Comparison of ENCODE assay signal across 30 cellular contexts in the genomic region with DNA sequence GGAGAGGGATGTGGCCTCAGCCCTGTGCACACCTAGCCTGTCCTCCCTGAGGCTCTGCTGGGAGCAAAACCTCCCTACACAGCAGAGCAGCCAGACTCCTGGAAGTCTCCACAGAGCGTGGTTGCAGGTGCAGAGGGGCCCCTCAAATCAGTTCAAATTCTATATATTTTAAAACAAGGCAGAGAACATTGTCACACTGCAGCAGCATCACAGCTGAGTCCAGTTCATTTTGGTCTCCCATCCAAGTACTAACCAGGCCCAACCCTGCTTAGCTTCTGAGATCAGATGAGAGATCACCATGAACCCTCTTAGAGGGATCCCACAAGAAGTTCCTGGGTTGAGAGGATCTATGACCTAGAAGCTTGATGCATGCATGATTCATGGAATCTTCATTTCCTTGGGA.
A peak's percentile ranks its signal among the peaks of the same experiment; 100 is the strongest.
DNase-seq lines count a peak whose midpoint lies in the region; ATAC-seq, FAIRE-seq and TF ChIP-seq lines count a peak whose summit lies in the region.
"Had no signal": no experiment of that assay in that cellular context is flagged by ENCODE, and none has a peak within 500 bp of the region (broad histone marks: within the 10 kb centered on the region; RNA-seq: fewer than 3 reads in every experiment).

No MANE protein-coding gene starts in this region.

- no peaks in the 10 kb centered on the region for H3K79me1 ChIP-seq in H1 (ENCODE audit: low read depth, low read length)

- H3K4me2 ChIP-seq in H1 (ENCODE audit: insufficient read depth in 1 of 2, low read depth in 2 of 2, low read length in 2 of 2) = no peak overlapping the region
- H3K4me2 ChIP-seq: smooth muscle cell had no signal

- H2BK12ac ChIP-seq in H1 (ENCODE audit: low read depth, low read length) = no peak overlapping the region

- no peak for TF ChIP-seq POLR2A in H1 (IDR thresholded peaks at IDR 0.05; ENCODE audit: control extremely low read depth in 1 of 2, low read depth in 2 of 2, low read length in 2 of 2)

- TF ChIP-seq RAD21 in H1 (IDR thresholded peaks at IDR 0.05 in 1 of 2, conservative IDR thresholded peaks at IDR 0.05 in 1 of 2; ENCODE audit: low read depth in 2 of 2, low read length in 2 of 2) = no peak

- DNase-seq in stimulated activated naive CD8-positive, alpha-beta T cell treated with anti-CD3 and anti-CD28 coated beads, Interleukin-15, Interleukin-2, amounts not matched to agents 100 U/mL and 50 U/mL, for 24 hours = no peak
- no peak for DNase-seq in stimulated activated naive CD8-positive, alpha-beta T cell treated with anti-CD3 and anti-CD28 coated beads, Interleukin-15, amount 100 ng/mL, for 72 hours
- DNase-seq in NAMALWA (ENCODE audit: low spot score) (peak; percentile 21), H1 (ENCODE audit: low read depth in 1 of 2, low spot score in 2 of 2) (peak in 1 of 2 experiments; percentile 5)
- DNase-seq in activated naive CD4-positive, alpha-beta T cell treated with Interleukin-2 at 50 U/mL for 16 hours = no peak
- DNase-seq in T-helper 2 cell treated with Interferon-gamma antibody and Interleukin-4, amounts not matched to agents 5 μg/mL and 100 μg/mL, for 36 hours (ENCODE audit: low spot score) = no peak
- DNase-seq in activated CD4-positive, alpha-beta T cell treated with anti-CD3 and anti-CD28 coated beads for 1 hour = no peak
- DNase-seq: ACHN; activated CD4-positive, alpha-beta T cell treated with anti-CD3 and anti-CD28 coated beads for 4 hours; activated CD8-positive, alpha-beta memory T cell treated with anti-CD3 and anti-CD28 coated beads for 24 hours; activated effector memory CD4-positive, alpha-beta T cell treated with Interleukin-2 at 50 U/mL for 16 hours; BE2C; central memory CD4-positive, alpha-beta T cell; Karpas-422; NCI-H1417 treated with DMSO at 0.1 percent for 48 hours; NCI-H2081 treated with DMSO at 0.1 percent for 48 hours; NCI-H2227 treated with DMSO at 0.1 percent for 48 hours; NCI-H526; PC-3; stimulated activated CD4-positive, alpha-beta T cell treated with anti-CD3 and anti-CD28 coated beads, Interleukin-1b, Interleukin-23, amount 100 ng/mL, for 48 hours; T-helper 2 cell had no signal

- no peak for FAIRE-seq in H1 (lab: Jason Lieb, UNC)
- FAIRE-seq: frontal cortex had no signal

- 100% methylated on average over 1 of the region's 1 CpG; no CpG with 5 or more reads in 1 of the 2 experiments for WGBS in H1 (ENCODE audit: extremely low coverage in 1 of 2, insufficient coverage in 1 of 2, insufficient read length in 1 of 2, insufficient replicate concordance in 2 of 2, low coverage in 1 of 2, low lambda C conversion rate in 2 of 2, missing lambda C conversion rate in 1 of 2), 2 experiments

- no peak overlapping the region for H3K27ac Mint-ChIP-seq in stimulated activated naive CD8-positive, alpha-beta T cell treated with anti-CD3 and anti-CD28 coated beads, Interleukin-15, amount 100 ng/mL, for 72 hours
- no peak overlapping the region for H3K27ac Mint-ChIP-seq in T-helper 2 cell treated with Interferon-gamma antibody and Interleukin-4, amounts not matched to agents 5 μg/mL and 100 μg/mL, for 36 hours
- H3K27ac Mint-ChIP-seq: activated naive CD8-positive, alpha-beta T cell; mesothelial cell of epicardium had no signal

- no peak for TF ChIP-seq EP300 in H1 (IDR thresholded peaks at IDR 0.05; ENCODE audit: borderline replicate concordance in 1 of 2, low read depth in 2 of 2, low read length in 2 of 2)

- H3K9me3 Mint-ChIP-seq in stimulated activated naive CD8-positive, alpha-beta T cell treated with anti-CD3 and anti-CD28 coated beads, Interleukin-15, amount 100 ng/mL, for 72 hours = no peaks in the 10 kb centered on the region
- H3K9me3 Mint-ChIP-seq in T-helper 2 cell treated with Interferon-gamma antibody and Interleukin-4, amounts not matched to agents 5 μg/mL and 100 μg/mL, for 36 hours = no peaks in the 10 kb centered on the region

- H3K14ac ChIP-seq in H1 (ENCODE audit: insufficient read length) = no peak overlapping the region

- H3K9ac ChIP-seq in H1 (replicated peaks in 1 of 4; ENCODE audit: extremely low read depth in 1 of 4, low read depth in 3 of 4, low read length in 3 of 4) = no peak overlapping the region

- peaks cover 6% of the 10 kb centered on the region for H3K27me3 Mint-ChIP-seq in stimulated activated naive CD8-positive, alpha-beta T cell treated with anti-CD3 and anti-CD28 coated beads, Interleukin-15, amount 100 ng/mL, for 72 hours
- H3K27me3 Mint-ChIP-seq in T-helper 2 cell treated with Interferon-gamma antibody and Interleukin-4, amounts not matched to agents 5 μg/mL and 100 μg/mL, for 36 hours (ENCODE audit: low read depth) = no peaks in the 10 kb centered on the region

- H4K8ac ChIP-seq in H1 (ENCODE audit: extremely low read depth, insufficient read depth, low read length) = no peak overlapping the region

- H2BK5ac ChIP-seq in H1 (ENCODE audit: low read depth, low read length) = no peak overlapping the region

- CTCF ChIA-PET in H1 (lab: Charles Lee; ENCODE audit: partially characterized antibody) = interaction anchor here (1.3 kb wide), 1 partner anchor 9 kb away, joined by 5 read pairs; no protein-coding TSS in a partner anchor

- no peak overlapping the region for H3K23ac ChIP-seq in H1 (ENCODE audit: insufficient read length)

- POLR2A ChIA-PET in H1 (lab: Charles Lee; ENCODE audit: partially characterized antibody) = no interaction called here

- no peak overlapping the region for H3K27ac ChIP-seq in H1 (ENCODE audit: low read depth, low read length)
- H3K27ac ChIP-seq: ascending aorta, tibial nerve had no signal

- no peaks in the 10 kb centered on the region for H3K79me2 ChIP-seq in H1 (ENCODE audit: control insufficient read depth in 1 of 2, insufficient read depth in 2 of 2, low read length in 2 of 2)

- H3K9me3 ChIP-seq in H1 (ENCODE audit: insufficient read depth in 2 of 2, low read depth in 1 of 2, low read length in 1 of 2) = no peaks in the 10 kb centered on the region; a peak in 1 of 4 replicates
- H3K9me3 ChIP-seq: ascending aorta, BE2C, tibial nerve had no signal

- H3K4ac ChIP-seq in H1 (replicated peaks; ENCODE audit: insufficient read length, low read depth, low read length) = no peak overlapping the region

- no peak overlapping the region for H2BK20ac ChIP-seq in H1 (ENCODE audit: low read length)

- H2BK15ac ChIP-seq in H1 (ENCODE audit: low read length) = no peak overlapping the region

- H3K36me3 ChIP-seq in H1 (ENCODE audit: control insufficient read depth in 2 of 4, insufficient read depth in 4 of 4, low read length in 3 of 4) = no peaks in the 10 kb centered on the region
- H3K36me3 ChIP-seq: ascending aorta, BE2C, tibial nerve had no signal

- no peaks in the 10 kb centered on the region for H4K20me1 ChIP-seq in H1 (replicated peaks in 1 of 2; ENCODE audit: control insufficient read depth in 1 of 2, insufficient read depth in 2 of 2, low read length in 2 of 2)

- no peak overlapping the region for H2AK5ac ChIP-seq in H1 (ENCODE audit: low read depth, low read length)

- no peaks in the 10 kb centered on the region for H3K4me1 Mint-ChIP-seq in stimulated activated naive CD8-positive, alpha-beta T cell treated with anti-CD3 and anti-CD28 coated beads, Interleukin-15, amount 100 ng/mL, for 72 hours
- H3K4me1 Mint-ChIP-seq in T-helper 2 cell treated with Interferon-gamma antibody and Interleukin-4, amounts not matched to agents 5 μg/mL and 100 μg/mL, for 36 hours (ENCODE audit: low read depth) = no peaks in the 10 kb centered on the region
- H3K4me1 Mint-ChIP-seq: mesothelial cell of epicardium had no signal

- H3K36me3 Mint-ChIP-seq in T-helper 2 cell treated with Interferon-gamma antibody and Interleukin-4, amounts not matched to agents 5 μg/mL and 100 μg/mL, for 36 hours (ENCODE audit: low read depth) = no peaks in the 10 kb centered on the region
- H3K36me3 Mint-ChIP-seq: activated naive CD8-positive, alpha-beta T cell had no signal

- no peak overlapping the region for H3K18ac ChIP-seq in H1 (ENCODE audit: extremely low read depth, low read length)

- H4K5ac ChIP-seq in H1 (ENCODE audit: insufficient read length, low read depth, low read length) = no peak overlapping the region

- no peak overlapping the region for H4K91ac ChIP-seq in H1 (replicated peaks; ENCODE audit: insufficient read length, low read length)

- H2BK120ac ChIP-seq in H1 (replicated peaks; ENCODE audit: low read depth, low read length) = no peak overlapping the region

- H3K4me1 ChIP-seq in H1 (replicated peaks in 1 of 4; ENCODE audit: control insufficient read depth in 3 of 4, insufficient read depth in 4 of 4, low read length in 3 of 4) = no peaks in the 10 kb centered on the region
- H3K4me1 ChIP-seq: ascending aorta, BE2C had no signal

- no peaks in the 10 kb centered on the region for H3K27me3 ChIP-seq in H1 (replicated peaks in 1 of 4; ENCODE audit: control insufficient read depth in 3 of 4, extremely low read depth in 1 of 4, insufficient read depth in 3 of 4, low read length in 3 of 4)
- H3K27me3 ChIP-seq: ascending aorta, BE2C, tibial nerve had no signal

- 0 out of 2 replicates have a peak, but pooled peaks cover 3% of the 10 kb centered on the region for H3K23me2 ChIP-seq in H1 (ENCODE audit: low read depth, low read length)

- H3K4me3 Mint-ChIP-seq in stimulated activated naive CD8-positive, alpha-beta T cell treated with anti-CD3 and anti-CD28 coated beads, Interleukin-15, amount 100 ng/mL, for 72 hours = no peak overlapping the region
- no peak overlapping the region for H3K4me3 Mint-ChIP-seq in T-helper 2 cell treated with Interferon-gamma antibody and Interleukin-4, amounts not matched to agents 5 μg/mL and 100 μg/mL, for 36 hours
- H3K4me3 Mint-ChIP-seq: activated naive CD8-positive, alpha-beta T cell; mesothelial cell of epicardium had no signal

- H3K56ac ChIP-seq in H1 (replicated peaks; ENCODE audit: insufficient read length, low read depth, low read length) = no peak overlapping the region

- H3K4me3 ChIP-seq in H1 (ENCODE audit: extremely low read depth in 1 of 4, insufficient read depth in 2 of 4, low read depth in 3 of 4, low read length in 4 of 4) = no peak overlapping the region
- H3K4me3 ChIP-seq: ascending aorta, smooth muscle cell, tibial nerve had no signal

- peak; percentile 47 for ATAC-seq in stimulated activated naive CD8-positive, alpha-beta T cell treated with anti-CD3 and anti-CD28 coated beads, Interleukin-15, Interleukin-2, amounts not matched to agents 100 U/mL and 50 U/mL, for 24 hours
- ATAC-seq in stimulated activated naive CD8-positive, alpha-beta T cell treated with anti-CD3 and anti-CD28 coated beads, Interleukin-15, amount 100 ng/mL, for 72 hours = no peak
- no peak for ATAC-seq in HG02798 (IDR thresholded peaks at IDR 0.05; ENCODE audit: poor library complexity, unreplicated experiment)
- ATAC-seq: PC-3, Right ventricle myocardium inferior, SK-N-SH treated with all-trans-retinoic acid at 6 μM for 48 hours had no signal

- H2AFZ ChIP-seq in H1 (ENCODE audit: low read length) = no peak overlapping the region

- no peak for TF ChIP-seq CTCF in H1 (IDR thresholded peaks at IDR 0.05; ENCODE audit: control extremely low read depth in 1 of 3, insufficient read depth in 1 of 3, low read depth in 1 of 3, low read length in 3 of 3)

TF ChIP-seq in H1, 55 proteins besides CTCF, POLR2A, EP300 and RAD21:
- TF ChIP-seq SIX5 (IDR thresholded peaks at IDR 0.05; ENCODE audit: low read depth, low read length) = no peak
- peak; percentile 93 for TF ChIP-seq TBP (IDR thresholded peaks at IDR 0.05; ENCODE audit: low read depth, low read length)
